In genomic region chr4:1192091-1192492, GRCh38 we compare ENCODE assay signal across 8 cellular contexts. TPM values are rescaled to one million over a fixed set of nuclear protein-coding genes. Genes with fewer than 3 reads are reported as not detected.
DNase-seq lines count a peak whose midpoint lies in the region; ATAC-seq, FAIRE-seq and TF ChIP-seq lines count a peak whose summit lies in the region.

No MANE protein-coding gene starts in this region.

- H3K9me3 ChIP-seq in stomach: no peaks in the 10 kb centered on the region

- H3K4me1 ChIP-seq in stomach: peaks cover 33 to 51% (median 45%) of the 10 kb centered on the region in 4 donors

- no peaks in the 10 kb centered on the region for H3K36me3 ChIP-seq in stomach

- TF ChIP-seq EP300 in stomach (IDR thresholded peaks at IDR 0.05): no peak

- no peak for TF ChIP-seq CTCF in stomach (IDR thresholded peaks at IDR 0.05)

- intact Hi-C loops in stomach (cut with DNase I; ENCODE audit: low total_unique reads): no loop called here

- 15 to 32% (median 25%) methylated on average over 3 to 4 of the region's 4 CpGs for WGBS in stomach, 5 donors

- H3K4me3 ChIP-seq in stomach: no peak overlapping the region

- peak overlapping the region; percentile 75 to 95 (median 87) for H3K27ac ChIP-seq in stomach

- peak; percentile 94 for FAIRE-seq in islet of Langerhans (lab: Jason Lieb, UNC)

- no peaks in the 10 kb centered on the region for H3K27me3 ChIP-seq in stomach

- no peak for TF ChIP-seq POLR2A in stomach (IDR thresholded peaks at IDR 0.05)

- no peak for ATAC-seq in HG03045 (IDR thresholded peaks at IDR 0.05; ENCODE audit: unreplicated experiment)

- DNase-seq in HT1080 (ENCODE audit: low read depth) (peak; percentile 89), brain pericyte (ENCODE audit: low read depth, low spot score) (peak; percentile 76), stomach (peak; percentile 91), SKM-1 treated with dmso at 0.1 percent for 144 hours (lab: John Stamatoyannopoulos, UW; ENCODE audit: unreplicated experiment) (no peak), GM19238 (ENCODE audit: insufficient read length, low spot score) (no peak)
- no peak for DNase-seq in activated CD8-positive, alpha-beta memory T cell treated with anti-CD3 and anti-CD28 coated beads, Interleukin-2, amount 50 U/mL, for 4 hours

RNA-seq across cellular contexts. Expression of gene SPON2, which starts 19.7 kb away (rescaled TPM):
- 0.20 TPM in 1 of 2 replicates, not detected in the other for total RNA-seq in HT1080 (2014; rRNA removed; shearing (Covaris generic))
- polyA plus RNA-seq in HT1080 (2015; cell fraction: cytosol; rRNA removed): not detected in 2 replicates
- polyA plus RNA-seq in HT1080 (2015; cell fraction: nucleus; rRNA removed): not detected in 2 replicates
- total RNA-seq in stomach: 100 to 1,000 TPM in 1 of 5 donors, 10 to 100 TPM in 4; 12.8 to 224 (median 63.9) TPM
- polyA plus RNA-seq in stomach: 10 to 100 TPM; 20.1 to 54.6 (median 40.6) TPM

RNA-seq across cellular contexts. Expression of gene CTBP1, which starts 56.8 kb away (rescaled TPM):
- 205 and 256 TPM in 2 replicates for total RNA-seq in HT1080 (2014; rRNA removed; shearing (Covaris generic))
- polyA plus RNA-seq in HT1080 (2015; cell fraction: cytosol; rRNA removed): 120 and 141 TPM in 2 replicates
- 151 and 168 TPM in 2 replicates for polyA plus RNA-seq in HT1080 (2015; cell fraction: nucleus; rRNA removed)
- 100 to 1,000 TPM in 3 of 5 donors, 10 to 100 TPM in 2; 85.0 to 415 (median 227) TPM for total RNA-seq in stomach
- 10 to 100 TPM; 72.7 to 90.4 (median 83.5) TPM for polyA plus RNA-seq in stomach

Comparison
In these comparisons a context has a peak if more than half of its experiments do, and no peak if none do; other contexts are left out.
1. DNase-seq: peak in HT1080 (single experiment), brain pericyte (single experiment) and stomach (single experiment); none in SKM-1 treated with dmso at 0.1 percent for 144 hours (single experiment), activated CD8-positive, alpha-beta memory T cell treated with anti-CD3 and anti-CD28 coated beads, Interleukin-2, amount 50 U/mL, for 4 hours (single experiment) and GM19238 (single experiment).
2. RNA of gene SPON2, which starts 19.7 kb away (total RNA-seq): 12.8 to 224 TPM in stomach; 0.20 TPM in HT1080; every median in the first group is over 10 times any median in the second.